In genomic region chr9:134757206-134757975, GRCh38 we compare ENCODE assay signal across 24 cellular contexts.
DNase-seq lines count a peak whose midpoint lies in the region; ATAC-seq and TF ChIP-seq lines count a peak whose summit lies in the region.
"Had no signal": no experiment of that assay in that cellular context is flagged by ENCODE, and none has a peak within 500 bp of the region (broad histone marks: within the 10 kb centered on the region; RNA-seq: fewer than 3 reads in every experiment).

No MANE protein-coding gene starts in this region.

- no peaks in the 10 kb centered on the region for H3K4me1 Mint-ChIP-seq in HFFc6 (ENCODE audit: low read depth)
- H3K4me1 Mint-ChIP-seq in stimulated activated effector memory CD8-positive, alpha-beta T cell treated with anti-CD3 and anti-CD28 coated beads, Interleukin-12 subunit alpha, Interleukin-12 subunit beta, amount 100 ng/mL, for 72 hours: no peaks in the 10 kb centered on the region
- no peaks in the 10 kb centered on the region for H3K4me1 Mint-ChIP-seq in CD14-positive monocyte
- H3K4me1 Mint-ChIP-seq: B cell; CD4-positive, CD25-positive, alpha-beta regulatory T cell; H9 had no signal

- H2BK12ac ChIP-seq in neuronal stem cell (ENCODE audit: low read length): no peak overlapping the region

- no peak overlapping the region for H2BK15ac ChIP-seq in neuronal stem cell (ENCODE audit: low read length)

- peak overlapping the region; percentile 0 for H3K23ac ChIP-seq in neuronal stem cell (ENCODE audit: low read depth, low read length, poor library complexity)

- H2AK5ac ChIP-seq in neuronal stem cell (ENCODE audit: low read depth, low read length): no peak overlapping the region

- H3K9ac ChIP-seq in neuronal stem cell (ENCODE audit: low read depth, low read length, poor library complexity) (no peak overlapping the region), PC-3 (ENCODE audit: low read length) (no peak overlapping the region)
- H3K9ac ChIP-seq: GM23248, SK-N-SH had no signal

- no peaks in the 10 kb centered on the region for H3F3A ChIP-seq in PC-3 (ENCODE audit: low read length, unreplicated experiment)

- H2AFZ ChIP-seq in neuronal stem cell (ENCODE audit: low read length) (no peak overlapping the region), PC-3 (ENCODE audit: low read length) (no peak overlapping the region)
- H2AFZ ChIP-seq: GM23248 had no signal

- no peaks in the 10 kb centered on the region for H3K9me2 ChIP-seq in PC-3 (replicated peaks; ENCODE audit: low read length)
- H3K9me2 ChIP-seq: SK-N-SH had no signal

- H4K8ac ChIP-seq in neuronal stem cell (ENCODE audit: low read depth, low read length): no peak overlapping the region

- H3K36me3 ChIP-seq in SJCRH30 (0 out of 2 replicates have a peak, but pooled peaks cover 4% of the 10 kb centered on the region), neuronal stem cell (replicated peaks in 1 of 2; ENCODE audit: control insufficient read depth in 2 of 2, insufficient read depth in 2 of 2, low read length in 2 of 2) (peaks cover 0 to 12% of the 10 kb centered on the region in 2 donors), PC-3 (ENCODE audit: low read depth, low read length) (no peaks in the 10 kb centered on the region)

- H3K36me3 Mint-ChIP-seq in HFFc6 (ENCODE audit: low read depth) (peaks cover 50% of the 10 kb centered on the region), CD14-positive monocyte (no peaks in the 10 kb centered on the region)
- peaks cover 7% of the 10 kb centered on the region for H3K36me3 Mint-ChIP-seq in stimulated activated effector memory CD8-positive, alpha-beta T cell treated with anti-CD3 and anti-CD28 coated beads, Interleukin-12 subunit alpha, Interleukin-12 subunit beta, amount 100 ng/mL, for 72 hours
- H3K36me3 Mint-ChIP-seq: CD4-positive, CD25-positive, alpha-beta regulatory T cell had no signal

- CTCF ChIA-PET in PC-3 (lab: Charles Lee): no interaction called here

- H3K4me2 ChIP-seq in neuronal stem cell (ENCODE audit: insufficient read depth, low read length, poor library complexity, severe bottlenecking) (no peak overlapping the region), PC-3 (ENCODE audit: low read length) (no peak overlapping the region)
- H3K4me2 ChIP-seq: SK-N-SH had no signal

- H3K4ac ChIP-seq in neuronal stem cell (ENCODE audit: low read length): no peak overlapping the region

- H3K4me3 ChIP-seq in SJCRH30 (no peak overlapping the region), neuronal stem cell (ENCODE audit: low read length in 2 of 2) (no peak overlapping the region), PC-3 (ENCODE audit: low read length) (no peak overlapping the region)
- H3K4me3 ChIP-seq: GM23248 had no signal

- POLR2A ChIA-PET in PC-3 (lab: Charles Lee; ENCODE audit: unreplicated experiment): no interaction called here

- no peaks in the 10 kb centered on the region for H4K20me1 ChIP-seq in PC-3 (ENCODE audit: low read length)

- H3K18ac ChIP-seq in neuronal stem cell (ENCODE audit: low read length): no peak overlapping the region

- H3K27me3 ChIP-seq in SJCRH30 (no peaks in the 10 kb centered on the region), neuronal stem cell (ENCODE audit: control insufficient read depth in 3 of 3, insufficient read depth in 3 of 3, low read depth in 1 of 3, low read length in 3 of 3) (peaks cover 0 to 3% (median 2%) of the 10 kb centered on the region in 3 experiments), PC-3 (ENCODE audit: low read length) (no peaks in the 10 kb centered on the region), foreskin keratinocyte (no peaks in the 10 kb centered on the region)

- peak overlapping the region; percentile 24; the same call in 1 of the 2 replicates for H3K4me3 Mint-ChIP-seq in HFFc6
- no peak overlapping the region for H3K4me3 Mint-ChIP-seq in stimulated activated effector memory CD8-positive, alpha-beta T cell treated with anti-CD3 and anti-CD28 coated beads, Interleukin-12 subunit alpha, Interleukin-12 subunit beta, amount 100 ng/mL, for 72 hours
- no peak overlapping the region for H3K4me3 Mint-ChIP-seq in CD14-positive monocyte
- H3K4me3 Mint-ChIP-seq: B cell, H9 had no signal

- peaks cover 21% of the 10 kb centered on the region for H3K9me3 Mint-ChIP-seq in HFFc6
- no peaks in the 10 kb centered on the region for H3K9me3 Mint-ChIP-seq in stimulated activated effector memory CD8-positive, alpha-beta T cell treated with anti-CD3 and anti-CD28 coated beads, Interleukin-12 subunit alpha, Interleukin-12 subunit beta, amount 100 ng/mL, for 72 hours
- peaks cover 0 to 11% (median 7%) of the 10 kb centered on the region in 7 donors for H3K9me3 Mint-ChIP-seq in CD14-positive monocyte

- no TSS peak for BruUV-seq in PC-3 (replicated peaks; lab: Mats Ljungman, UMichigan)

- no peak overlapping the region for H2BK5ac ChIP-seq in neuronal stem cell (ENCODE audit: low read length)

- peak overlapping the region; percentile 6 for H3K14ac ChIP-seq in neuronal stem cell (ENCODE audit: low read length)

- peaks cover 29% of the 10 kb centered on the region for H3K4me1 ChIP-seq in SJCRH30
- no peaks in the 10 kb centered on the region for H3K4me1 ChIP-seq in neuronal stem cell (ENCODE audit: control insufficient read depth in 2 of 2, insufficient read depth in 1 of 2, low read depth in 1 of 2, low read length in 2 of 2)
- no peaks in the 10 kb centered on the region for H3K4me1 ChIP-seq in PC-3 (ENCODE audit: insufficient read depth, low read length)
- H3K4me1 ChIP-seq in foreskin keratinocyte: no peaks in the 10 kb centered on the region

- no peaks in the 10 kb centered on the region for H3K79me1 ChIP-seq in neuronal stem cell (ENCODE audit: low read depth, low read length)

- no peaks in the 10 kb centered on the region for H3K79me2 ChIP-seq in PC-3 (ENCODE audit: low read length)

- H3K9me3 ChIP-seq in SJCRH30 (replicated peaks) (no peaks in the 10 kb centered on the region), neuronal stem cell (replicated peaks in 1 of 2; ENCODE audit: control insufficient read depth in 2 of 2, insufficient read depth in 1 of 2, low read depth in 1 of 2, low read length in 2 of 2) (peaks cover 0 to 13% of the 10 kb centered on the region in 2 donors), PC-3 (ENCODE audit: low read length) (no peaks in the 10 kb centered on the region)
- H3K9me3 ChIP-seq: SK-N-SH had no signal

- H3K27me3 Mint-ChIP-seq in HFFc6 (ENCODE audit: insufficient read depth) (peaks cover 56% of the 10 kb centered on the region), CD14-positive monocyte (ENCODE audit: low read depth in 3 of 3) (peaks cover under 1 to 5% (median 2%) of the 10 kb centered on the region in 3 donors)
- H3K27me3 Mint-ChIP-seq: CD4-positive, CD25-positive, alpha-beta regulatory T cell had no signal

- H3K27ac ChIP-seq in SJCRH30 (peak overlapping the region; percentile 75), neuronal stem cell (replicated peaks; ENCODE audit: low read length) (no peak overlapping the region), PC-3 (ENCODE audit: low read length) (no peak overlapping the region), foreskin keratinocyte (no peak overlapping the region)
- H3K27ac ChIP-seq: GM23248, HL-60 had no signal

- ATAC-seq in stimulated activated effector memory CD8-positive, alpha-beta T cell treated with anti-CD3 and anti-CD28 coated beads, Interleukin-12 subunit alpha, Interleukin-12 subunit beta, amount 100 ng/mL, for 72 hours: peak; percentile 23
- ATAC-seq in PC-3 (no peak), foreskin keratinocyte (no peak)
- ATAC-seq: Panc1 had no signal

- no peak overlapping the region for H2BK120ac ChIP-seq in neuronal stem cell (ENCODE audit: low read depth, low read length)

- TF ChIP-seq CTCF in HFFc6 (IDR thresholded peaks at IDR 0.05) (no peak), PC-3 (conservative IDR thresholded peaks at IDR 0.05; ENCODE audit: low read depth, low read length) (no peak), foreskin keratinocyte (conservative IDR thresholded peaks at IDR 0.05) (no peak), CD14-positive monocyte (IDR thresholded peaks at IDR 0.05) (no peak)

- WGBS in neuronal stem cell (ENCODE audit: extremely low coverage in 2 of 2, insufficient read length in 2 of 2, insufficient replicate concordance in 1 of 2), 2 donors: no CpG with 5 or more reads among the region's 27 CpGs

- peak overlapping the region; percentile 36 for H3K27ac Mint-ChIP-seq in HFFc6
- no peak overlapping the region for H3K27ac Mint-ChIP-seq in stimulated activated effector memory CD8-positive, alpha-beta T cell treated with anti-CD3 and anti-CD28 coated beads, Interleukin-12 subunit alpha, Interleukin-12 subunit beta, amount 100 ng/mL, for 72 hours
- H3K27ac Mint-ChIP-seq in CD14-positive monocyte: no peak overlapping the region
- H3K27ac Mint-ChIP-seq: B cell; CD4-positive, CD25-positive, alpha-beta regulatory T cell had no signal

- intact Hi-C loops in PC-3 (cut with micrococcal nuclease): no loop called here
- intact Hi-C loops in CD14-positive monocyte (cut with micrococcal nuclease): no loop called here

- H4K91ac ChIP-seq in neuronal stem cell (ENCODE audit: low read depth, low read length, poor library complexity): no peak overlapping the region

- DNase-seq in HFFc6 (no peak), SJCRH30 (peak; percentile 84 to 85), neuronal stem cell (ENCODE audit: low spot score) (no peak), PC-3 (no peak), A172 (ENCODE audit: low spot score) (no peak), foreskin keratinocyte (no peak), CD14-positive monocyte (ENCODE audit: low spot score) (no peak)
- no peak for DNase-seq in stimulated activated effector memory CD8-positive, alpha-beta T cell treated with anti-CD3 and anti-CD28 coated beads, Interleukin-12 subunit alpha, Interleukin-12 subunit beta, amount 100 ng/mL, for 72 hours (ENCODE audit: low spot score in 2 of 2)
- DNase-seq: CD4-positive, CD25-positive, alpha-beta regulatory T cell; DMS153; GM23248; H9; MV-4-11; NCI-H1105; NCI-H146; NCI-H1930; NCI-H2107; NCI-H526; SIG-M5; SK-N-SH; SW 1271 had no signal

Comparison
In these comparisons a context has a peak if more than half of its experiments do, and no peak if none do; other contexts are left out.
1. DNase-seq: peak in SJCRH30 (2 of 2); none in HFFc6 (single experiment), neuronal stem cell (single experiment), stimulated activated effector memory CD8-positive, alpha-beta T cell treated with anti-CD3 and anti-CD28 coated beads, Interleukin-12 subunit alpha, Interleukin-12 subunit beta, amount 100 ng/mL, for 72 hours (0 of 2), PC-3 (single experiment), A172 (single experiment), foreskin keratinocyte (0 of 2) and CD14-positive monocyte (single experiment).